Comparison of ENCODE assay signal across 11 cellular contexts in genomic region chr14:68966872-68967301, GRCh38. TPM values are rescaled to one million over a fixed set of nuclear protein-coding genes. Genes with fewer than 3 reads are reported as not detected.
DNase-seq lines count a peak whose midpoint lies in the region; ATAC-seq, FAIRE-seq and TF ChIP-seq lines count a peak whose summit lies in the region.
"Had no signal": no experiment of that assay in that cellular context is flagged by ENCODE, and none has a peak within 500 bp of the region (broad histone marks: within the 10 kb centered on the region; RNA-seq: fewer than 3 reads in every experiment).

No MANE protein-coding gene starts in this region.

- H3K36me3 Mint-ChIP-seq in HFFc6 (ENCODE audit: low read depth) = peaks cover 50% of the 10 kb centered on the region

- intact Hi-C loops in K562 (cut with micrococcal nuclease) (no loop called here), dorsolateral prefrontal cortex (cut with DNase I) (no loop called here)

- peak overlapping the region; percentile 82 for H3K27ac Mint-ChIP-seq in HFFc6
- H3K27ac Mint-ChIP-seq: activated CD4-positive, alpha-beta memory T cell treated with anti-CD3 and anti-CD28 coated beads for 36 hours had no signal

- H3K4me3 ChIP-seq in K562 (no peak overlapping the region), keratinocyte (ENCODE audit: control insufficient read depth in 2 of 3, extremely low read depth in 1 of 3, insufficient read depth in 2 of 3, low read depth in 1 of 3, low read length in 3 of 3) (no peak overlapping the region), tibial nerve (no peak overlapping the region), dorsolateral prefrontal cortex (no peak overlapping the region)

- in situ Hi-C loops in K562 (cut with MboI) = no loop called here

- CTCF ChIA-PET in K562 (lab: Yijun Ruan, JAX; ENCODE audit: low intra/inter-chr PET ratio) = no interaction called here

- no peak for TF ChIP-seq EP300 in K562 (IDR thresholded peaks at IDR 0.05; ENCODE audit: low read length)
- TF ChIP-seq EP300 in tibial nerve (IDR thresholded peaks at IDR 0.05) = no peak

- FAIRE-seq in K562 (lab: Jason Lieb, UNC) (no peak), keratinocyte (lab: Jason Lieb, UNC) (no peak)

- peaks cover 46% of the 10 kb centered on the region for H3K79me2 ChIP-seq in K562 (ENCODE audit: control insufficient read depth, insufficient read depth, low read length)
- peaks cover 100% of the 10 kb centered on the region for H3K79me2 ChIP-seq in keratinocyte (ENCODE audit: control insufficient read depth, insufficient read depth, low read length)

- TF ChIP-seq POLR2A in K562 (conservative IDR thresholded peaks at IDR 0.05) (no peak), tibial nerve (IDR thresholded peaks at IDR 0.05) (no peak)

- H3K4me1 Mint-ChIP-seq in HFFc6 (ENCODE audit: low read depth) = peaks cover 100% of the 10 kb centered on the region

- H4K20me1 ChIP-seq in K562 (replicated peaks; ENCODE audit: control insufficient read depth, insufficient read depth, low read length) = peaks cover 51% of the 10 kb centered on the region
- peaks cover 96% of the 10 kb centered on the region for H4K20me1 ChIP-seq in keratinocyte (ENCODE audit: control insufficient read depth, extremely low read depth, insufficient read depth, low read length)

- POLR2A ChIA-PET in K562 (lab: Yijun Ruan, JAX) = interaction anchor here (1.5 to 5.5 kb wide), 3 partner anchors 8 to 11 kb away, joined by 4 to 25 read pairs (median 8); no protein-coding TSS in a partner anchor

- no peak overlapping the region for H3K4me3 Mint-ChIP-seq in HFFc6
- H3K4me3 Mint-ChIP-seq: activated CD4-positive, alpha-beta memory T cell treated with anti-CD3 and anti-CD28 coated beads for 36 hours had no signal

- H3K27ac ChIP-seq in K562 (ENCODE audit: extremely low read depth, low read depth, low read length) (no peak overlapping the region), keratinocyte (ENCODE audit: control insufficient read depth, insufficient read depth, low read length) (no peak overlapping the region), tibial nerve (peak overlapping the region in 3 of 4 donors; percentile 12 to 54 (median 38)), dorsolateral prefrontal cortex (peak overlapping the region in 29 of 59 donors; percentile 4 to 80 (median 42))

- no peak for TF ChIP-seq RAD21 in K562 (CRISPR knock-in tag; conservative IDR thresholded peaks at IDR 0.05 in 1 of 2, IDR thresholded peaks at IDR 0.05 in 1 of 2)

- no TSS peak for BruUV-seq in K562 (replicated peaks; lab: Mats Ljungman, UMichigan)

- ATAC-seq in K562 = peak; percentile 73
- no peak for ATAC-seq in HG03565 (IDR thresholded peaks at IDR 0.05; ENCODE audit: unreplicated experiment)

- 0 out of 3 replicates have a peak, but pooled peaks cover 3% of the 10 kb centered on the region for H3K36me3 ChIP-seq in K562 (ENCODE audit: control insufficient read depth, insufficient read depth, low read length)
- H3K36me3 ChIP-seq in keratinocyte (ENCODE audit: control insufficient read depth in 2 of 2, extremely low read depth in 1 of 2, insufficient read depth in 2 of 2, low read length in 2 of 2) = peaks cover 19 to 74% of the 10 kb centered on the region in 2 experiments
- peaks cover 0 to 4% (median 0%) of the 10 kb centered on the region in 3 donors for H3K36me3 ChIP-seq in tibial nerve

- TF ChIP-seq CTCF in HFFc6 (IDR thresholded peaks at IDR 0.05) = no peak
- no peak for TF ChIP-seq CTCF in K562 (IDR thresholded peaks at IDR 0.05 in 2 of 3, conservative IDR thresholded peaks at IDR 0.05 in 1 of 3; ENCODE audit: insufficient read depth in 2 of 3, low read depth in 1 of 3, low read length in 3 of 3)
- no peak for TF ChIP-seq CTCF in keratinocyte (optimal IDR thresholded peaks at IDR 0.05 in 1 of 3, IDR thresholded peaks at IDR 0.05 in 1 of 3, conservative IDR thresholded peaks at IDR 0.05 in 1 of 3; ENCODE audit: extremely low read depth in 1 of 3, insufficient read depth in 2 of 3, low read length in 3 of 3)
- no peak for TF ChIP-seq CTCF in tibial nerve (IDR thresholded peaks at IDR 0.05)
- no peak for TF ChIP-seq CTCF in dorsolateral prefrontal cortex (IDR thresholded peaks at IDR 0.05 in 54 of 56, conservative IDR thresholded peaks at IDR 0.05 in 2 of 56; ENCODE audit: low read depth in 1 of 56, partially characterized antibody in 56 of 56)

- H3K4me1 ChIP-seq in K562 (replicated peaks in 1 of 2; ENCODE audit: control insufficient read depth in 2 of 2, insufficient read depth in 2 of 2, low read length in 2 of 2) = peaks cover 12 to 15% of the 10 kb centered on the region in 2 experiments; a peak in 4 of 5 replicates
- peaks cover 90% of the 10 kb centered on the region for H3K4me1 ChIP-seq in keratinocyte (ENCODE audit: control insufficient read depth, extremely low read depth, insufficient read depth, low read length)
- H3K4me1 ChIP-seq in tibial nerve = peaks cover 0 to 78% (median 39%) of the 10 kb centered on the region in 4 donors

- WGBS in K562 (ENCODE audit: insufficient coverage, low coverage, missing lambda C conversion rate) = 50% methylated on average over 3 of the region's 3 CpGs
- 68 to 72% methylated on average over 3 of the region's 3 CpGs for WGBS in tibial nerve, 2 donors

- H3K4me2 ChIP-seq in K562 (ENCODE audit: insufficient read depth, low read length) (no peak overlapping the region), keratinocyte (ENCODE audit: control insufficient read depth, extremely low read depth, insufficient read depth, low read depth, low read length) (peak overlapping the region; percentile 19)

- H3K9me1 ChIP-seq in K562 (ENCODE audit: control insufficient read depth, insufficient read depth, low read length) (no peaks in the 10 kb centered on the region), keratinocyte (ENCODE audit: control insufficient read depth, extremely low read depth, insufficient read depth, low read length) (peaks cover 27% of the 10 kb centered on the region)

- H2AFZ ChIP-seq in K562 (ENCODE audit: low read depth, low read length) (no peak overlapping the region), keratinocyte (ENCODE audit: control insufficient read depth, low read length) (no peak overlapping the region)

- no peaks in the 10 kb centered on the region for H3K27me3 ChIP-seq in K562 (ENCODE audit: control insufficient read depth in 2 of 2, insufficient read depth in 2 of 2, low read length in 2 of 2)
- no peaks in the 10 kb centered on the region for H3K27me3 ChIP-seq in keratinocyte (ENCODE audit: control insufficient read depth, extremely low read depth, insufficient read depth, low read length)
- no peaks in the 10 kb centered on the region for H3K27me3 ChIP-seq in tibial nerve
- peaks cover 0 to 5% (median 0%) of the 10 kb centered on the region in 45 donors for H3K27me3 ChIP-seq in dorsolateral prefrontal cortex

- DNase-seq in HFFc6 = no peak
- DNase-seq in K562 (ENCODE audit: extremely low read depth in 1 of 4, low spot score in 3 of 4) = peak in 2 of 4 experiments; percentile 27 to 31
- no peak for DNase-seq in keratinocyte (ENCODE audit: low read depth, low spot score)
- no peak for DNase-seq in tibial nerve (ENCODE audit: low spot score in 2 of 2)
- DNase-seq in putamen (ENCODE audit: low spot score) = no peak
- DNase-seq in dorsolateral prefrontal cortex = no peak
- DNase-seq in Ammon's horn (ENCODE audit: low spot score) = no peak
- DNase-seq: activated CD4-positive, alpha-beta memory T cell treated with anti-CD3 and anti-CD28 coated beads for 36 hours; KG1; NCI-H2227 treated with DMSO at 0.1 percent for 48 hours had no signal

- dilution Hi-C loops in keratinocyte (cut with MboI; ENCODE audit: extremely low pct_ligation_motif_present, low sequenced_read_pairs) = no loop called here

- H3K9me3 Mint-ChIP-seq in HFFc6 = no peaks in the 10 kb centered on the region
- H3K9me3 Mint-ChIP-seq: activated CD4-positive, alpha-beta memory T cell treated with anti-CD3 and anti-CD28 coated beads for 36 hours had no signal

- no peaks in the 10 kb centered on the region for H3K9me3 ChIP-seq in K562 (replicated peaks; ENCODE audit: control insufficient read depth, insufficient read depth, low read depth, low read length)
- H3K9me3 ChIP-seq in keratinocyte (ENCODE audit: control insufficient read depth, low read depth, low read length) = no peaks in the 10 kb centered on the region
- H3K9me3 ChIP-seq in tibial nerve = no peaks in the 10 kb centered on the region

- H3K9ac ChIP-seq in K562 (ENCODE audit: insufficient read depth in 1 of 2, low read depth in 2 of 2, low read length in 2 of 2) (peak overlapping the region in 1 of 2 experiments; percentile 78; a peak in 2 of 4 replicates), keratinocyte (ENCODE audit: control insufficient read depth, extremely low read depth, insufficient read depth, low read length) (peak overlapping the region; percentile 4)

- H3K27me3 Mint-ChIP-seq in HFFc6 (ENCODE audit: insufficient read depth) = peaks cover 29% of the 10 kb centered on the region
- H3K27me3 Mint-ChIP-seq: activated CD4-positive, alpha-beta memory T cell treated with anti-CD3 and anti-CD28 coated beads for 36 hours had no signal

RNA-seq across cellular contexts. Expression of gene ACTN1, which starts 12.2 kb away (rescaled TPM):
- 100 to 1,000 TPM; 749 to 847 (median 825) TPM for total RNA-seq in HFFc6 (2021; fragmentation: NEBNext Ultra II Directional; extraction: Animal tissue kit (Norgen Biotek cat#: 25700))
- 54.6 and 92.3 TPM in 2 replicates for total RNA-seq in K562 (2011; cell fraction: chromatin; rRNA removed; ENCODE audit: low replicate concordance)
- total RNA-seq in K562 (2011; cell fraction: nucleolus; rRNA removed) = 49.7 and 53.4 TPM in 2 replicates
- 46.1 and 65.6 TPM in 2 replicates for total RNA-seq in K562 (2011; cell fraction: nucleoplasm; rRNA removed)
- total RNA-seq in K562 (2014; rRNA removed) = 42.5 and 47.3 TPM in 2 replicates
- total RNA-seq in K562 (2014; rRNA removed; fragmentation: Illumina TruSeq; extraction: Trizol) = 15.9 and 16.8 TPM in 2 replicates
- total RNA-seq in K562 (2015; rRNA removed; fragmentation: Illumina TruSeq; extraction: Trizol) = 26.1 and 26.8 TPM in 2 replicates
- total RNA-seq in K562 (2021) = 62.3 and 67.7 TPM in 2 replicates
- polyA plus RNA-seq in K562 (2011; rRNA removed) = 37.3 and 44.7 TPM in 2 replicates
- polyA plus RNA-seq in K562 (2011; cell fraction: cytosol; rRNA removed) = 33.0 and 71.5 TPM in 2 replicates
- 38.8 and 47.1 TPM in 2 replicates for polyA plus RNA-seq in K562 (2011; cell fraction: nucleus; rRNA removed)
- polyA plus RNA-seq in K562 (2012) = 63.9 and 83.3 TPM in 2 replicates
- 56.9 and 59.2 TPM in 2 replicates for polyA plus RNA-seq in K562 (2014; fragmentation: Illumina TruSeq; extraction: Trizol)
- polyA plus RNA-seq in K562 (2014; fragmentation: Nextera tagmentation; extraction: Ambion mirVana) = 1 to 10 TPM; 2.2 to 5.6 TPM
- 30.8 and 34.5 TPM in 2 replicates for polyA plus RNA-seq in K562 (2014; rRNA removed)
- polyA minus RNA-seq in K562 (2011; rRNA and poly(A)+ RNA removed) = 50.7 and 52.2 TPM in 2 replicates
- polyA minus RNA-seq in K562 (2011; cell fraction: cytosol; rRNA and poly(A)+ RNA removed) = 66.1 and 73.5 TPM in 2 replicates
- 25.3 and 32.7 TPM in 2 replicates for polyA minus RNA-seq in K562 (2011; cell fraction: nucleus; rRNA and poly(A)+ RNA removed)
- 394 to 1,027 TPM (median 558 TPM) in 3 replicates for polyA plus RNA-seq in keratinocyte
- 195 TPM for polyA plus RNA-seq in keratinocyte (2011; ENCODE audit: low read depth)
- 508 and 647 TPM in 2 replicates for polyA plus RNA-seq in keratinocyte (2011; cell fraction: cytosol; rRNA removed)
- 807 and 940 TPM in 2 replicates for polyA plus RNA-seq in keratinocyte (2011; cell fraction: nucleus; rRNA removed)
- polyA plus RNA-seq in keratinocyte (2012; ENCODE audit: low replicate concordance) = 200 and 858 TPM in 2 replicates
- 613 to 2,215 TPM (median 836 TPM) in 3 replicates for polyA minus RNA-seq in keratinocyte
- 1,064 TPM for polyA minus RNA-seq in keratinocyte (2011; cell fraction: cytosol; rRNA and poly(A)+ RNA removed)
- 724 and 945 TPM in 2 replicates for polyA minus RNA-seq in keratinocyte (2011; cell fraction: nucleus; rRNA and poly(A)+ RNA removed)
- 100 to 1,000 TPM; 130 to 273 (median 152) TPM for total RNA-seq in tibial nerve
- total RNA-seq in dorsolateral prefrontal cortex = 100 to 1,000 TPM in 115 of 120 experiments, 10 to 100 TPM in 5; 56.9 to 234 (median 157) TPM

Comparison
In these comparisons a context has a peak if more than half of its experiments do, and no peak if none do; other contexts are left out.
1. H3K27ac ChIP-seq: peak in tibial nerve (3 of 4); none in K562 (single experiment) and keratinocyte (single experiment).